1 cellular context compared by ENCODE assay signal in the genomic region with DNA sequence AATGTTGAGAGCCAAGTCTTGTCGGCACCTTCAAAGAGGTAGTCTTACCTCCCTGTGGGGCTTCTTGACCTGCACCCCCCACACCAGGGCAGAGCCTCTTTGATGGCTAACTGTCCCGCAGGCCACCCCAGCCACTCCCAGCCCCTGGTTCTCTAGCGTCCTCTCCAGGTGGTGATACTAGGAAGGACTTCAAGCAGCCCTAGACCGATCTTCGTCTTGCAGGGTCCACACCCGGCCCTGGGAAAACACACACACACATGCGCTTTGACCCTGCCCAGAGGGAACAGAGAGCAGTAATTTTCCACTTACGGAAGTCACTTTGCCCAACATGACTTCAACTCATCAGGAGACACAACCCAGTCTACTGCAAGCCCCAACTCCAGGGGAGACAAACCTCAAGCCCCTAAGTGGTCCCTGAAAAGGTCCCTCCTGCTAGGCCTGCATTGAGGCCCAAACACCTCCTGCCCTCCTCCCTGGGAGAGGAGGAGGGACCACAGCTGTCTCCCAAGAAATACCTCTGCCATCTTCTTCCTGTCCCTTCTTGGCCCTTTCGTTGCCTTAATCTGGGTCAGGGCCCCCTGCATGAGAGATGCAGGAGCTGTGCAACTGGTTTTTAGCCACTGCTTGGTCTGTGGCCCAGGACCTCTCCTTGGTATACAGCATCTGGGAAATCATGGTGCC.
A peak's percentile ranks its signal among the peaks of the same experiment; 100 is the strongest.
TF ChIP-seq lines count a peak whose summit lies in the region.

No MANE protein-coding gene starts in this region.

TF ChIP-seq in HepG2, 621 proteins besides CTCF, POLR2A, EP300 and RAD21 (continued from another document and continues in another):
- TF ChIP-seq ARNTL (CRISPR knock-in tag; IDR thresholded peaks at IDR 0.05), result 0 out of 2 replicates have a peak, but pooled peaks have one; percentile 44
- 0 out of 2 replicates have a peak, but pooled peaks have one; percentile 4 for TF ChIP-seq BHLHE40 (IDR thresholded peaks at IDR 0.05; ENCODE audit: low read length)
- no peak for TF ChIP-seq YEATS4 (CRISPR knock-in tag; IDR thresholded peaks at IDR 0.05; ENCODE audit: borderline replicate concordance)
- TF ChIP-seq, protein P1, sequence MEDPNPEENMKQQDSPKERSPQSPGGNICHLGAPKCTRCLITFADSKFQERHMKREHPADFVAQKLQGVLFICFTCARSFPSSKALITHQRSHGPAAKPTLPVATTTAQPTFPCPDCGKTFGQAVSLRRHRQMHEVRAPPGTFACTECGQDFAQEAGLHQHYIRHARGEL (CRISPR knock-in tag; IDR thresholded peaks at IDR 0.05), result no peak
- TF ChIP-seq AHR (CRISPR knock-in tag; IDR thresholded peaks at IDR 0.05), result no peak
- TF ChIP-seq SALL1 (CRISPR knock-in tag; IDR thresholded peaks at IDR 0.05), result peak; percentile 91
- no peak for TF ChIP-seq ZNF281 (CRISPR knock-in tag; IDR thresholded peaks at IDR 0.05; ENCODE audit: borderline replicate concordance)
- no peak for TF ChIP-seq CBFB (CRISPR knock-in tag; IDR thresholded peaks at IDR 0.05)
- TF ChIP-seq ZNF550 (CRISPR knock-in tag; IDR thresholded peaks at IDR 0.05; ENCODE audit: borderline replicate concordance), result 0 out of 2 replicates have a peak, but pooled peaks have one; percentile 77
- no peak for TF ChIP-seq MZF1 (CRISPR knock-in tag; IDR thresholded peaks at IDR 0.05; ENCODE audit: borderline replicate concordance)
- peak; percentile 57; the same call in 1 of the 2 replicates for TF ChIP-seq SATB2 (CRISPR knock-in tag; IDR thresholded peaks at IDR 0.05)
- TF ChIP-seq ZNF33B (CRISPR knock-in tag; IDR thresholded peaks at IDR 0.05), result no peak
- TF ChIP-seq HNRNPLL (IDR thresholded peaks at IDR 0.05; ENCODE audit: low read depth, low read length, poor library complexity, severe bottlenecking), result no peak
- peak; percentile 35; the same call in 1 of the 2 replicates for TF ChIP-seq MTF2 (CRISPR knock-in tag; IDR thresholded peaks at IDR 0.05; ENCODE audit: borderline replicate concordance)
- TF ChIP-seq ZBTB43 (CRISPR knock-in tag; conservative IDR thresholded peaks at IDR 0.05), result no peak
- TF ChIP-seq CHD2 (IDR thresholded peaks at IDR 0.05; ENCODE audit: low read depth, low read length), result no peak
- TF ChIP-seq ZNF607 (CRISPR knock-in tag; IDR thresholded peaks at IDR 0.05; ENCODE audit: borderline replicate concordance), result peak; percentile 62; the same call in 1 of the 2 replicates
- TF ChIP-seq ZNF646 (CRISPR knock-in tag; IDR thresholded peaks at IDR 0.05), result peak; percentile 65; the same call in 1 of the 2 replicates
- peak; percentile 38; the same call in 1 of the 2 replicates for TF ChIP-seq ELF1 (CRISPR knock-in tag; IDR thresholded peaks at IDR 0.05)
- TF ChIP-seq ZNF672 (CRISPR knock-in tag; IDR thresholded peaks at IDR 0.05), result no peak
- no peak; the same call in 1 of the 2 replicates for TF ChIP-seq HNF4G (IDR thresholded peaks at IDR 0.05; ENCODE audit: borderline replicate concordance, low read depth, low read length)
- TF ChIP-seq HNF4G (CRISPR knock-in tag; IDR thresholded peaks at IDR 0.05; ENCODE audit: borderline replicate concordance, low read depth), result peak; percentile 84; the same call in 1 of the 2 replicates
- TF ChIP-seq SAP130 (CRISPR knock-in tag; IDR thresholded peaks at IDR 0.05; ENCODE audit: low read depth), result peak; percentile 73
- peak; percentile 97 for TF ChIP-seq MAX (IDR thresholded peaks at IDR 0.05)
- TF ChIP-seq, protein P2, sequence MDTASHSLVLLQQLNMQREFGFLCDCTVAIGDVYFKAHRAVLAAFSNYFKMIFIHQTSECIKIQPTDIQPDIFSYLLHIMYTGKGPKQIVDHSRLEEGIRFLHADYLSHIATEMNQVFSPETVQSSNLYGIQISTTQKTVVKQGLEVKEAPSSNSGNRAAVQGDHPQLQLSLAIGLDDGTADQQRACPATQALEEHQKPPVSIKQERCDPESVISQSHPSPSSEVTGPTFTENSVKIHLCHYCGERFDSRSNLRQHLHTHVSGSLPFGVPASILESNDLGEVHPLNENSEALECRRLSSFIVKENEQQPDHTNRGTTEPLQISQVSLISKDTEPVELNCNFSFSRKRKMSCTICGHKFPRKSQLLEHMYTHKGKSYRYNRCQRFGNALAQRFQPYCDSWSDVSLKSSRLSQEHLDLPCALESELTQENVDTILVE (CRISPR knock-in tag; IDR thresholded peaks at IDR 0.05), result peak; percentile 28; the same call in 1 of the 2 replicates
- TF ChIP-seq, protein P3, sequence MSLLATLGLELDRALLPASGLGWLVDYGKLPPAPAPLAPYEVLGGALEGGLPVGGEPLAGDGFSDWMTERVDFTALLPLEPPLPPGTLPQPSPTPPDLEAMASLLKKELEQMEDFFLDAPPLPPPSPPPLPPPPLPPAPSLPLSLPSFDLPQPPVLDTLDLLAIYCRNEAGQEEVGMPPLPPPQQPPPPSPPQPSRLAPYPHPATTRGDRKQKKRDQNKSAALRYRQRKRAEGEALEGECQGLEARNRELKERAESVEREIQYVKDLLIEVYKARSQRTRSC (CRISPR knock-in tag; IDR thresholded peaks at IDR 0.05; ENCODE audit: low read depth), result 0 out of 2 replicates have a peak, but pooled peaks have one; percentile 51
- TF ChIP-seq ZBTB3 (CRISPR knock-in tag; IDR thresholded peaks at IDR 0.05; ENCODE audit: borderline replicate concordance, low read depth), result no peak
- TF ChIP-seq JARID2 (CRISPR knock-in tag; IDR thresholded peaks at IDR 0.05; ENCODE audit: insufficient replicate concordance), result peak; percentile 18
- peak; percentile 80 for TF ChIP-seq PAXIP1 (CRISPR knock-in tag; conservative IDR thresholded peaks at IDR 0.05)
- TF ChIP-seq DZIP1 (CRISPR knock-in tag; IDR thresholded peaks at IDR 0.05), result 0 out of 2 replicates have a peak, but pooled peaks have one; percentile 50
- TF ChIP-seq POGZ (CRISPR knock-in tag; IDR thresholded peaks at IDR 0.05), result peak; percentile 41; the same call in 1 of the 2 replicates
- peak; percentile 79 for TF ChIP-seq HNF4A (CRISPR knock-in tag; IDR thresholded peaks at IDR 0.05)
- TF ChIP-seq GABPA (IDR thresholded peaks at IDR 0.05; ENCODE audit: low read depth, low read length), result no peak
- TF ChIP-seq GABPA (CRISPR knock-in tag; IDR thresholded peaks at IDR 0.05; ENCODE audit: low read depth), result peak; percentile 68
- no peak for TF ChIP-seq ZNF44 (CRISPR knock-in tag; IDR thresholded peaks at IDR 0.05)
- peak; percentile 50; the same call in 1 of the 2 replicates for TF ChIP-seq ZNF563 (CRISPR knock-in tag; IDR thresholded peaks at IDR 0.05)
